Comparison of ENCODE assay signal across 21 cellular contexts in genomic region chr9:125028041-125028440, GRCh38.
DNase-seq lines count a peak whose midpoint lies in the region; ATAC-seq, FAIRE-seq and TF ChIP-seq lines count a peak whose summit lies in the region.
"Had no signal": no experiment of that assay in that cellular context is flagged by ENCODE, and none has a peak within 500 bp of the region (broad histone marks: within the 10 kb centered on the region; RNA-seq: fewer than 3 reads in every experiment).

No MANE protein-coding gene starts in this region.

- WGBS in K562 (ENCODE audit: insufficient coverage, low coverage, missing lambda C conversion rate), result 91% methylated on average over 3 of the region's 3 CpGs
- WGBS in liver, result 41% methylated on average over 3 of the region's 3 CpGs

- H2AFZ ChIP-seq in K562 (ENCODE audit: low read depth, low read length), result no peak overlapping the region
- H2AFZ ChIP-seq in neural progenitor cell (replicated peaks), result no peak overlapping the region

- no peaks in the 10 kb centered on the region for H3K9me3 ChIP-seq in K562 (replicated peaks; ENCODE audit: control insufficient read depth, insufficient read depth, low read depth, low read length)
- no peaks in the 10 kb centered on the region for H3K9me3 ChIP-seq in liver (ENCODE audit: control insufficient read depth in 4 of 4, low read length in 3 of 4)
- H3K9me3 ChIP-seq in CD4-positive, alpha-beta T cell (ENCODE audit: control insufficient read depth, low read length), result no peaks in the 10 kb centered on the region
- no peaks in the 10 kb centered on the region for H3K9me3 ChIP-seq in neural progenitor cell (ENCODE audit: low read depth)
- H3K9me3 ChIP-seq: A549; BE2C; BLaER1 treated with 17β-estradiol and CSF1 and Interleukin-3, amounts not matched to agents 10 nM and 100 nM had no signal

- TF ChIP-seq RAD21 in K562 (CRISPR knock-in tag; conservative IDR thresholded peaks at IDR 0.05 in 1 of 2, IDR thresholded peaks at IDR 0.05 in 1 of 2) (no peak), liver (IDR thresholded peaks at IDR 0.05) (peak; percentile 13 to 20)

- H3K9me1 ChIP-seq in K562 (ENCODE audit: control insufficient read depth, insufficient read depth, low read length), result no peaks in the 10 kb centered on the region

- BruUV-seq in K562 (replicated peaks; lab: Mats Ljungman, UMichigan), result no TSS peak

- no peaks in the 10 kb centered on the region for H3K4me1 ChIP-seq in K562 (replicated peaks in 1 of 2; ENCODE audit: control insufficient read depth in 2 of 2, insufficient read depth in 2 of 2, low read length in 2 of 2)
- H3K4me1 ChIP-seq in liver (ENCODE audit: control insufficient read depth in 4 of 4, insufficient read depth in 4 of 4, low read length in 3 of 4), result peaks cover 0 to 10% (median 2%) of the 10 kb centered on the region in 4 donors
- H3K4me1 ChIP-seq in neural progenitor cell, result no peaks in the 10 kb centered on the region
- H3K4me1 ChIP-seq: A549; BE2C; BLaER1 treated with 17β-estradiol and CSF1 and Interleukin-3, amounts not matched to agents 10 nM and 100 nM had no signal

- no peak overlapping the region for H3K4me3 Mint-ChIP-seq in CD4-positive, alpha-beta T cell
- no peak overlapping the region for H3K4me3 Mint-ChIP-seq in neural progenitor cell
- H3K4me3 Mint-ChIP-seq: CD14-positive monocyte; CD4-positive, alpha-beta memory T cell had no signal

- no peak overlapping the region for H3K9ac ChIP-seq in K562 (ENCODE audit: insufficient read depth in 1 of 2, low read depth in 2 of 2, low read length in 2 of 2)
- no peak overlapping the region for H3K9ac ChIP-seq in liver (ENCODE audit: low read depth in 1 of 2, low read length in 2 of 2)
- no peak overlapping the region for H3K9ac ChIP-seq in neural progenitor cell
- H3K9ac ChIP-seq: BLaER1 treated with 17β-estradiol and CSF1 and Interleukin-3, amounts not matched to agents 10 nM and 100 nM had no signal

- no peaks in the 10 kb centered on the region for H3K79me2 ChIP-seq in K562 (ENCODE audit: control insufficient read depth, insufficient read depth, low read length)
- H3K79me2 ChIP-seq in neural progenitor cell (ENCODE audit: low read depth), result no peaks in the 10 kb centered on the region

- DNase-seq in D721Med (ENCODE audit: insufficient read length, low spot score) (no peak), K562 (ENCODE audit: extremely low read depth in 1 of 4, low spot score in 3 of 4) (no peak), DMS153 (lab: John Stamatoyannopoulos, UW) (no peak), retina (no peak), neural progenitor cell (ENCODE audit: low spot score) (no peak)
- DNase-seq in CD4-positive, alpha-beta T cell, result no peak
- DNase-seq: 8988T; ACHN; AML-193; BE2C; CD4-positive, alpha-beta memory T cell; DND-41; GOT3; H7; HCEC 1CT had no signal

- no peak overlapping the region for H3K27ac ChIP-seq in K562 (ENCODE audit: extremely low read depth, low read depth, low read length)
- H3K27ac ChIP-seq in liver (ENCODE audit: low read depth in 1 of 2, low read length in 2 of 2), result no peak overlapping the region
- H3K27ac ChIP-seq in CD4-positive, alpha-beta T cell (ENCODE audit: low read depth, low read length), result no peak overlapping the region
- no peak overlapping the region for H3K27ac ChIP-seq in neural progenitor cell
- H3K27ac ChIP-seq: A549; BLaER1 treated with 17β-estradiol and CSF1 and Interleukin-3, amounts not matched to agents 10 nM and 100 nM had no signal

- no peak overlapping the region for H3K27ac Mint-ChIP-seq in CD4-positive, alpha-beta T cell
- H3K27ac Mint-ChIP-seq in neural progenitor cell, result no peak overlapping the region
- H3K27ac Mint-ChIP-seq: CD14-positive monocyte; CD4-positive, alpha-beta memory T cell had no signal

- no peak overlapping the region for H3K4me2 ChIP-seq in K562 (ENCODE audit: insufficient read depth, low read length)
- H3K4me2 ChIP-seq in neural progenitor cell, result no peak overlapping the region
- H3K4me2 ChIP-seq: A549; BLaER1 treated with 17β-estradiol and CSF1 and Interleukin-3, amounts not matched to agents 10 nM and 100 nM had no signal

- intact Hi-C loops in K562 (cut with micrococcal nuclease), result no loop called here
- intact Hi-C loops in CD4-positive, alpha-beta T cell (cut with DNase I, micrococcal nuclease), result no loop called here

- H3K4me3 ChIP-seq in K562, result no peak overlapping the region
- H3K4me3 ChIP-seq in liver (ENCODE audit: low read depth in 1 of 3, low read length in 3 of 3), result no peak overlapping the region
- H3K4me3 ChIP-seq in neural progenitor cell, result no peak overlapping the region
- H3K4me3 ChIP-seq: A549; BLaER1 treated with 17β-estradiol and CSF1 and Interleukin-3, amounts not matched to agents 10 nM and 100 nM had no signal

- no peaks in the 10 kb centered on the region for H3F3A ChIP-seq in neural progenitor cell (ENCODE audit: low read depth)

- H3K27me3 ChIP-seq in K562 (ENCODE audit: control insufficient read depth in 2 of 2, insufficient read depth in 2 of 2, low read length in 2 of 2), result no peaks in the 10 kb centered on the region
- H3K27me3 ChIP-seq in liver (ENCODE audit: control insufficient read depth in 4 of 4, insufficient read depth in 4 of 4, low read length in 3 of 4), result no peaks in the 10 kb centered on the region
- no peaks in the 10 kb centered on the region for H3K27me3 ChIP-seq in CD4-positive, alpha-beta T cell (ENCODE audit: control insufficient read depth, insufficient read depth, low read length)
- H3K27me3 ChIP-seq in neural progenitor cell, result no peaks in the 10 kb centered on the region
- H3K27me3 ChIP-seq: BE2C; BLaER1 treated with 17β-estradiol and CSF1 and Interleukin-3, amounts not matched to agents 10 nM and 100 nM had no signal

- H3K4me1 Mint-ChIP-seq in CD4-positive, alpha-beta T cell (ENCODE audit: low read depth), result no peaks in the 10 kb centered on the region
- no peaks in the 10 kb centered on the region for H3K4me1 Mint-ChIP-seq in neural progenitor cell
- H3K4me1 Mint-ChIP-seq: CD14-positive monocyte; CD4-positive, alpha-beta memory T cell had no signal

- H3K9me3 Mint-ChIP-seq in CD4-positive, alpha-beta T cell, result no peaks in the 10 kb centered on the region
- no peaks in the 10 kb centered on the region for H3K9me3 Mint-ChIP-seq in neural progenitor cell
- H3K9me3 Mint-ChIP-seq: CD14-positive monocyte; CD4-positive, alpha-beta memory T cell had no signal

- in situ Hi-C loops in K562 (cut with MboI), result no loop called here

- no peak for TF ChIP-seq EP300 in K562 (IDR thresholded peaks at IDR 0.05; ENCODE audit: low read length)

- ATAC-seq in K562, result no peak
- no peak for ATAC-seq in CD4-positive, alpha-beta T cell (ENCODE audit: poor library complexity)
- ATAC-seq: A549 had no signal

- TF ChIP-seq CTCF in D721Med (IDR thresholded peaks at IDR 0.05; ENCODE audit: insufficient read depth, missing control alignments) (no peak), K562 (IDR thresholded peaks at IDR 0.05 in 2 of 3, conservative IDR thresholded peaks at IDR 0.05 in 1 of 3; ENCODE audit: insufficient read depth in 2 of 3, low read depth in 1 of 3, low read length in 3 of 3) (no peak), liver (IDR thresholded peaks at IDR 0.05; ENCODE audit: low read depth, low read length, missing input control) (no peak), neural progenitor cell (IDR thresholded peaks at IDR 0.05) (no peak)
- no peak for TF ChIP-seq CTCF in CD4-positive, alpha-beta T cell (IDR thresholded peaks at IDR 0.05)

- no peak for TF ChIP-seq POLR2A in K562 (conservative IDR thresholded peaks at IDR 0.05)

- FAIRE-seq in D721Med (lab: Jason Lieb, UNC), result peak; percentile 29
- FAIRE-seq in K562 (lab: Jason Lieb, UNC), result no peak
- FAIRE-seq: A549, G401.6, GM12892 had no signal

- CTCF ChIA-PET in K562 (lab: Yijun Ruan, JAX; ENCODE audit: low intra/inter-chr PET ratio), result no interaction called here
- CTCF ChIA-PET in CD4-positive, alpha-beta T cell (lab: Charles Lee), result interaction anchor here (0.5 kb wide), 1 partner anchor 143 kb away, joined by 3 read pairs; no protein-coding TSS in a partner anchor

- POLR2A ChIA-PET in K562 (lab: Yijun Ruan, JAX), result no interaction called here
- POLR2A ChIA-PET in CD4-positive, alpha-beta T cell (lab: Charles Lee), result no interaction called here

- H3K27me3 Mint-ChIP-seq in CD4-positive, alpha-beta T cell, result no peaks in the 10 kb centered on the region
- peaks cover 3% of the 10 kb centered on the region for H3K27me3 Mint-ChIP-seq in neural progenitor cell (ENCODE audit: insufficient read depth, low read depth)
- H3K27me3 Mint-ChIP-seq: CD4-positive, alpha-beta memory T cell had no signal

- H4K20me1 ChIP-seq in K562 (replicated peaks; ENCODE audit: control insufficient read depth, insufficient read depth, low read length), result no peaks in the 10 kb centered on the region
- H4K20me1 ChIP-seq in neural progenitor cell (ENCODE audit: low read depth), result no peaks in the 10 kb centered on the region
- H4K20me1 ChIP-seq: BLaER1 treated with 17β-estradiol and CSF1 and Interleukin-3, amounts not matched to agents 10 nM and 100 nM had no signal

- peaks cover 60% of the 10 kb centered on the region for H3K36me3 Mint-ChIP-seq in CD4-positive, alpha-beta T cell (ENCODE audit: low read depth)
- peaks cover 16% of the 10 kb centered on the region for H3K36me3 Mint-ChIP-seq in neural progenitor cell

- H3K36me3 ChIP-seq in K562 (ENCODE audit: control insufficient read depth, insufficient read depth, low read length) (peaks cover 26% of the 10 kb centered on the region), liver (ENCODE audit: control insufficient read depth in 4 of 4, insufficient read depth in 3 of 4, low read depth in 1 of 4, low read length in 3 of 4) (peaks cover 0 to 3% (median 3%) of the 10 kb centered on the region in 4 donors), neural progenitor cell (no peaks in the 10 kb centered on the region)

TF ChIP-seq in K562, 482 proteins besides CTCF, POLR2A, EP300 and RAD21:
- TF ChIP-seq CEBPB (tag; IDR thresholded peaks at IDR 0.05) (peak; percentile 71), HEY1 (CRISPR knock-in tag; IDR thresholded peaks at IDR 0.05; ENCODE audit: borderline replicate concordance) (no peak), POLR3G (IDR thresholded peaks at IDR 0.05; ENCODE audit: extremely low read depth, insufficient read length, insufficient replicate concordance) (no peak), CEBPG (CRISPR knock-in tag; IDR thresholded peaks at IDR 0.05) (no peak), CEBPG (tag; conservative IDR thresholded peaks at IDR 0.05 in 1 of 2, IDR thresholded peaks at IDR 0.05 in 1 of 2) (peak; percentile 13 to 62; a peak in 2 of 4 replicates)
TF ChIP-seq in K562: peak in this region for 2.

TF ChIP-seq in liver, 16 proteins besides CTCF, POLR2A, EP300 and RAD21 (continues in another document):
- peak in 1 of 2 donors; percentile 43 for TF ChIP-seq RXRA (IDR thresholded peaks at IDR 0.05)
